In the genomic region with DNA sequence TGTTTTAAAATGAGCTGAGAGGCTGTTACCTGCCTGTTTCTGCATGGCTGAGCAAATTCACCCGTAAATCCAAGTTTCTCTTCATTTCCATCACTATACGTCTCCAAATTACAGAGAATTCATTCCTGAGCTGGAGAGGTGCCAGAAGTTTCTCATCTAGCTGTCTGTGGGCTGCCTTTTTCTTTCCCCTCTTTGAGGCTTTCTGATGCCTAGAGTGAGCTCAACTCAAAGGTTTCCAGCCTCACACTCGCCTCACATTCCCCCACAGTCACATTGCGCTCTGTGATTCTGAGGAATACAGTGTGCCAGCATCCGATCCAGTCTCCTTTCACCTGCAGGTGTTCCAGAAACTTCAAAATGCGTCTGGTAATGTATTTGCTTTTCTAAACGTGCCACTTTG, we compare ENCODE assay signal across 20 cellular contexts. TPM values are rescaled to one million over a fixed set of nuclear protein-coding genes. Genes with fewer than 3 reads are reported as not detected.
"Had no signal": no experiment of that assay in that cellular context is flagged by ENCODE, and none has a peak within 500 bp of the region (broad histone marks: within the 10 kb centered on the region; RNA-seq: fewer than 3 reads in every experiment).

Gene IQCJ (plus strand): TSS at position 244 of the 400 bp plus-strand sequence.

- H3K4me1 Mint-ChIP-seq: activated naive CD8-positive, alpha-beta T cell treated with anti-CD3 and anti-CD28 coated beads, Interleukin-2, amount 10 ng/mL, durations not matched to agents 7 days and 5 days; naive thymus-derived CD8-positive, alpha-beta T cell had no signal

- H3K36me3 Mint-ChIP-seq: activated naive CD8-positive, alpha-beta T cell treated with anti-CD3 and anti-CD28 coated beads, Interleukin-2, amount 10 ng/mL, durations not matched to agents 7 days and 5 days; naive thymus-derived CD8-positive, alpha-beta T cell had no signal

- H3K4me3 Mint-ChIP-seq: activated CD8-positive, alpha-beta T cell treated with anti-CD3 and anti-CD28 coated beads for 36 hours; activated naive CD8-positive, alpha-beta T cell treated with anti-CD3 and anti-CD28 coated beads, Interleukin-2, amount 10 ng/mL, durations not matched to agents 7 days and 5 days; activated T-cell treated with anti-CD3 and anti-CD28 coated beads, Interleukin-2, amount 50 U/mL, for 24 hours; naive thymus-derived CD8-positive, alpha-beta T cell; stimulated activated naive CD8-positive, alpha-beta T cell treated with anti-CD3 and anti-CD28 coated beads, Interleukin-15, Interleukin-2, amounts not matched to agents 100 ng/mL and 50 ng/mL, for 24 hours had no signal

- H3K27me3 Mint-ChIP-seq: activated CD8-positive, alpha-beta T cell treated with anti-CD3 and anti-CD28 coated beads for 36 hours; activated naive CD8-positive, alpha-beta T cell treated with anti-CD3 and anti-CD28 coated beads, Interleukin-2, amount 10 ng/mL, durations not matched to agents 7 days and 5 days; activated T-cell treated with anti-CD3 and anti-CD28 coated beads, Interleukin-2, amount 50 U/mL, for 24 hours had no signal

- H3K27ac Mint-ChIP-seq: activated CD8-positive, alpha-beta T cell treated with anti-CD3 and anti-CD28 coated beads for 36 hours; activated naive CD8-positive, alpha-beta T cell treated with anti-CD3 and anti-CD28 coated beads, Interleukin-2, amount 10 ng/mL, durations not matched to agents 7 days and 5 days; activated T-cell treated with anti-CD3 and anti-CD28 coated beads, Interleukin-2, amount 50 U/mL, for 24 hours; activated T-helper 2 cell treated with anti-CD3 and anti-CD28 coated beads, Interferon-gamma antibody, Interleukin-2, Interleukin-4, amounts not matched to agents 10 μg/mL and 5 μg/mL and 100 μg/mL, durations not matched to agents 14 hours and 24 hours and 36 hours; naive thymus-derived CD8-positive, alpha-beta T cell; stimulated activated naive CD8-positive, alpha-beta T cell treated with anti-CD3 and anti-CD28 coated beads, Interleukin-15, Interleukin-2, amounts not matched to agents 100 ng/mL and 50 ng/mL, for 24 hours had no signal

- H3K9me3 Mint-ChIP-seq: activated CD8-positive, alpha-beta T cell treated with anti-CD3 and anti-CD28 coated beads for 36 hours; activated naive CD8-positive, alpha-beta T cell treated with anti-CD3 and anti-CD28 coated beads, Interleukin-2, amount 10 ng/mL, durations not matched to agents 7 days and 5 days; activated T-cell treated with anti-CD3 and anti-CD28 coated beads, Interleukin-2, amount 50 U/mL, for 24 hours; activated T-helper 2 cell treated with anti-CD3 and anti-CD28 coated beads, Interferon-gamma antibody, Interleukin-2, Interleukin-4, amounts not matched to agents 10 μg/mL and 5 μg/mL and 100 μg/mL, durations not matched to agents 14 hours and 24 hours and 36 hours; stimulated activated naive CD8-positive, alpha-beta T cell treated with anti-CD3 and anti-CD28 coated beads, Interleukin-15, Interleukin-2, amounts not matched to agents 100 ng/mL and 50 ng/mL, for 24 hours had no signal

- ATAC-seq: activated CD8-positive, alpha-beta T cell treated with anti-CD3 and anti-CD28 coated beads for 36 hours; body of pancreas; esophagus mucosa; naive thymus-derived CD8-positive, alpha-beta T cell had no signal

- DNase-seq: activated CD4-positive, alpha-beta T cell treated with anti-CD3 and anti-CD28 coated beads for 4 hours; activated CD8-positive, alpha-beta T cell treated with anti-CD3 and anti-CD28 coated beads for 36 hours; activated naive CD4-positive, alpha-beta T cell treated with Interleukin-2 at 50 U/mL for 16 hours; activated naive CD8-positive, alpha-beta T cell treated with anti-CD3 and anti-CD28 coated beads, Interleukin-2, amount 10 ng/mL, durations not matched to agents 7 days and 5 days; activated T-cell treated with anti-CD3 and anti-CD28 coated beads, Interleukin-2, amount 50 U/mL, for 24 hours; body of pancreas; central memory CD4-positive, alpha-beta T cell; colonic mucosa; mesendoderm; naive thymus-derived CD8-positive, alpha-beta T cell; retina; stimulated activated CD4-positive, alpha-beta T cell treated with anti-CD3 and anti-CD28 coated beads, Interleukin-12 subunit alpha, Interleukin-12 subunit beta, amount 100 ng/mL, for 4 hours; stimulated activated CD4-positive, alpha-beta T cell treated with anti-CD3 and anti-CD28 coated beads, Interleukin-1b, Interleukin-23, amount 100 ng/mL, for 48 hours; SW 1271; T-helper 2 cell; transverse colon had no signal

RNA-seq across cellular contexts. Expression of gene IQCJ, which starts in this region (rescaled TPM):
- polyA plus RNA-seq: liver; naive thymus-derived CD8-positive, alpha-beta T cell had no signal
